Comparison of ENCODE assay signal across 11 cellular contexts in genomic region chr4:123621072-123621705, GRCh38.
A peak's percentile ranks its signal among the peaks of the same experiment; 100 is the strongest.
DNase-seq lines count a peak whose midpoint lies in the region; ATAC-seq and TF ChIP-seq lines count a peak whose summit lies in the region.
"Had no signal": no experiment of that assay in that cellular context is flagged by ENCODE, and none has a peak within 500 bp of the region (broad histone marks: within the 10 kb centered on the region; RNA-seq: fewer than 3 reads in every experiment).

No MANE protein-coding gene starts in this region.

- H3K4me3 ChIP-seq in astrocyte of the spinal cord (ENCODE audit: low read depth, low read length) (no peak overlapping the region), stomach smooth muscle (ENCODE audit: low read length in 2 of 2) (no peak overlapping the region), dorsolateral prefrontal cortex (no peak overlapping the region)

- in situ Hi-C loops in astrocyte of the spinal cord (cut with HindIII; ENCODE audit: low sequenced_read_pairs) = no loop called here

- no peaks in the 10 kb centered on the region for H3K27me3 Mint-ChIP-seq in effector memory CD8-positive, alpha-beta T cell

- peaks cover 22% of the 10 kb centered on the region in 2 donors for H3K4me1 Mint-ChIP-seq in effector memory CD8-positive, alpha-beta T cell (ENCODE audit: low read depth in 2 of 2)

- peak overlapping the region in 1 of 2 donors; percentile 57 for H3K27ac Mint-ChIP-seq in effector memory CD8-positive, alpha-beta T cell
- H3K27ac Mint-ChIP-seq: activated T-cell treated with anti-CD3 and anti-CD28 coated beads, Interleukin-2, amount 50 U/mL, for 72 hours; memory B cell had no signal

- intact Hi-C loops in dorsolateral prefrontal cortex (cut with DNase I) = no loop called here

- H3K27ac ChIP-seq in stomach smooth muscle (ENCODE audit: low read length) = peak overlapping the region; percentile 56
- H3K27ac ChIP-seq in dorsolateral prefrontal cortex = peak overlapping the region in 1 of 59 donors; percentile 12

- TF ChIP-seq CTCF in astrocyte of the spinal cord (IDR thresholded peaks at IDR 0.05; ENCODE audit: low read depth, low read length) (no peak), dorsolateral prefrontal cortex (IDR thresholded peaks at IDR 0.05 in 54 of 56, conservative IDR thresholded peaks at IDR 0.05 in 2 of 56; ENCODE audit: low read depth in 1 of 56, partially characterized antibody in 56 of 56) (no peak)

- ATAC-seq in left lobe of liver (peak; percentile 14), GM21723 (IDR thresholded peaks at IDR 0.05; ENCODE audit: unreplicated experiment) (no peak)
- ATAC-seq in effector memory CD8-positive, alpha-beta T cell (replicated peaks) = no peak
- ATAC-seq: activated T-cell treated with anti-CD3 and anti-CD28 coated beads, Interleukin-2, amount 50 U/mL, for 72 hours had no signal

- H3K4me3 Mint-ChIP-seq in effector memory CD8-positive, alpha-beta T cell = no peak overlapping the region
- H3K4me3 Mint-ChIP-seq: activated T-cell treated with anti-CD3 and anti-CD28 coated beads, Interleukin-2, amount 50 U/mL, for 72 hours; memory B cell had no signal

- no peaks in the 10 kb centered on the region for H3K9me3 Mint-ChIP-seq in effector memory CD8-positive, alpha-beta T cell
- H3K9me3 Mint-ChIP-seq: memory B cell had no signal

- peaks cover 4% of the 10 kb centered on the region for H3K36me3 Mint-ChIP-seq in effector memory CD8-positive, alpha-beta T cell (ENCODE audit: insufficient read depth)
- H3K36me3 Mint-ChIP-seq: memory B cell had no signal

- H3K36me3 ChIP-seq in stomach smooth muscle (ENCODE audit: control insufficient read depth in 2 of 2, insufficient read depth in 2 of 2, low read length in 2 of 2) = no peaks in the 10 kb centered on the region

- H3K9me3 ChIP-seq in stomach smooth muscle (ENCODE audit: control insufficient read depth in 2 of 2, low read length in 2 of 2) = no peaks in the 10 kb centered on the region

- H3K9ac ChIP-seq in stomach smooth muscle (ENCODE audit: low read length in 2 of 2) = no peak overlapping the region

- DNase-seq in NOMO-1 (lab: John Stamatoyannopoulos, UW; ENCODE audit: unreplicated experiment in 2 of 2) (peak; percentile 1 to 24), NOMO-1 treated with dmso at 0.1 percent for 144 hours (lab: John Stamatoyannopoulos, UW; ENCODE audit: unreplicated experiment) (no peak), astrocyte of the spinal cord (ENCODE audit: low read depth, low spot score) (peak; percentile 79), left lobe of liver (ENCODE audit: low spot score) (no peak), dorsolateral prefrontal cortex (no peak)
- no peak for DNase-seq in effector memory CD8-positive, alpha-beta T cell
- DNase-seq: activated T-cell treated with anti-CD3 and anti-CD28 coated beads, Interleukin-2, amount 50 U/mL, for 72 hours; DMS79 had no signal

- H3K4me1 ChIP-seq in stomach smooth muscle (ENCODE audit: control insufficient read depth, insufficient read depth, low read length) = peaks cover 9% of the 10 kb centered on the region

- H3K27me3 ChIP-seq in stomach smooth muscle (ENCODE audit: control insufficient read depth in 1 of 2, insufficient read depth in 2 of 2, low read length in 2 of 2) (no peaks in the 10 kb centered on the region), dorsolateral prefrontal cortex (no peaks in the 10 kb centered on the region)

Comparison
In these comparisons a context has a peak if more than half of its experiments do, and no peak if none do; other contexts are left out.
1. DNase-seq: peak in NOMO-1 (2 of 2) and astrocyte of the spinal cord (single experiment); none in NOMO-1 treated with dmso at 0.1 percent for 144 hours (single experiment), left lobe of liver (single experiment), effector memory CD8-positive, alpha-beta T cell (0 of 3) and dorsolateral prefrontal cortex (0 of 10).